ENCODE assay signal across 7 cellular contexts in genomic region chr1:157994704-157995540, GRCh38. TPM values are rescaled to one million over a fixed set of nuclear protein-coding genes. Genes with fewer than 3 reads are reported as not detected.
A peak's percentile ranks its signal among the peaks of the same experiment; 100 is the strongest.
DNase-seq lines count a peak whose midpoint lies in the region; TF ChIP-seq lines count a peak whose summit lies in the region.

No MANE protein-coding gene starts in this region.

- H3K36me3 Mint-ChIP-seq in IgD-negative memory B cell = peaks cover 2% of the 10 kb centered on the region
- no peaks in the 10 kb centered on the region for H3K36me3 Mint-ChIP-seq in activated CD4-positive, alpha-beta T cell treated with anti-CD3 and anti-CD28 coated beads, Interleukin-2, amount 10 ng/mL, durations not matched to agents 24 days and 14 days (ENCODE audit: low read depth)

- H3K36me3 ChIP-seq in tibial nerve = no peaks in the 10 kb centered on the region

- no peaks in the 10 kb centered on the region for H3K27me3 ChIP-seq in tibial nerve

- peak overlapping the region in 3 of 4 donors; percentile 9 to 70 (median 29) for H3K4me3 Mint-ChIP-seq in IgD-negative memory B cell
- no peak overlapping the region for H3K4me3 Mint-ChIP-seq in activated CD4-positive, alpha-beta T cell treated with anti-CD3 and anti-CD28 coated beads, Interleukin-2, amount 10 ng/mL, durations not matched to agents 24 days and 14 days

- peaks cover 0 to 64% (median 25%) of the 10 kb centered on the region in 4 donors for H3K4me1 ChIP-seq in tibial nerve

- TF ChIP-seq EP300 in tibial nerve (IDR thresholded peaks at IDR 0.05) = peak in 1 of 2 donors; percentile 32

- peak overlapping the region; percentile 94 to 96 for H3K4me3 ChIP-seq in cardiac fibroblast (replicated peaks in 1 of 2; ENCODE audit: low read depth in 2 of 2, low read length in 2 of 2)
- peak overlapping the region; percentile 74 to 91 (median 84) for H3K4me3 ChIP-seq in tibial nerve

- TF ChIP-seq CTCF in cardiac fibroblast (IDR thresholded peaks at IDR 0.05; ENCODE audit: low read depth, low read length) (no peak), tibial nerve (IDR thresholded peaks at IDR 0.05) (no peak)

- no peaks in the 10 kb centered on the region for H3K9me3 ChIP-seq in tibial nerve

- H3K9me3 Mint-ChIP-seq in IgD-negative memory B cell = no peaks in the 10 kb centered on the region
- H3K9me3 Mint-ChIP-seq in activated CD4-positive, alpha-beta T cell treated with anti-CD3 and anti-CD28 coated beads, Interleukin-2, amount 10 ng/mL, durations not matched to agents 24 days and 14 days = no peaks in the 10 kb centered on the region

- 16 to 20% methylated on average over 13 of the region's 13 CpGs for WGBS in tibial nerve, 2 donors

- H3K27me3 Mint-ChIP-seq in IgD-negative memory B cell = peaks cover 30% of the 10 kb centered on the region
- H3K27me3 Mint-ChIP-seq in activated CD4-positive, alpha-beta T cell treated with anti-CD3 and anti-CD28 coated beads, Interleukin-2, amount 10 ng/mL, durations not matched to agents 24 days and 14 days = peaks cover 40% of the 10 kb centered on the region

- TF ChIP-seq POLR2A in tibial nerve (IDR thresholded peaks at IDR 0.05) = no peak

- peak overlapping the region; percentile 81 to 97 (median 95) for H3K27ac ChIP-seq in tibial nerve

- H3K27ac Mint-ChIP-seq in IgD-negative memory B cell = no peak overlapping the region
- no peak overlapping the region for H3K27ac Mint-ChIP-seq in activated CD4-positive, alpha-beta T cell treated with anti-CD3 and anti-CD28 coated beads, Interleukin-2, amount 10 ng/mL, durations not matched to agents 24 days and 14 days

- peaks cover 0 to 9% (median 7%) of the 10 kb centered on the region in 3 donors for H3K4me1 Mint-ChIP-seq in IgD-negative memory B cell
- peaks cover 3% of the 10 kb centered on the region for H3K4me1 Mint-ChIP-seq in activated CD4-positive, alpha-beta T cell treated with anti-CD3 and anti-CD28 coated beads, Interleukin-2, amount 10 ng/mL, durations not matched to agents 24 days and 14 days

- DNase-seq in cardiac fibroblast (ENCODE audit: low read depth in 2 of 2) (peak in 1 of 2 donors; percentile 53), lung microvascular endothelial cell (ENCODE audit: low read depth in 2 of 2) (peak; percentile 18 to 36), tibial nerve (ENCODE audit: low spot score in 2 of 2) (no peak), DMS53 treated with DMSO at 0.1 percent for 48 hours (lab: John Stamatoyannopoulos, UW; ENCODE audit: unreplicated experiment) (no peak), NCI-H748 treated with DMSO at 0.1 percent for 48 hours (lab: John Stamatoyannopoulos, UW) (no peak)
- no peak for DNase-seq in activated CD4-positive, alpha-beta T cell treated with anti-CD3 and anti-CD28 coated beads, Interleukin-2, amount 10 ng/mL, durations not matched to agents 24 days and 14 days

- intact Hi-C loops in activated CD4-positive, alpha-beta T cell treated with anti-CD3 and anti-CD28 coated beads, Interleukin-2, amount 10 ng/mL, durations not matched to agents 24 days and 14 days (cut with micrococcal nuclease) = no loop called here

RNA-seq across cellular contexts. Expression of gene KIRREL1, which starts 1.5 kb away (rescaled TPM):
- not detected for polyA plus RNA-seq in IgD-negative memory B cell
- 14.9 and 16.8 TPM in 2 replicates for total RNA-seq in lung microvascular endothelial cell
- total RNA-seq in tibial nerve = 10 to 100 TPM; 47.1 to 60.6 (median 50.7) TPM
- total RNA-seq in activated CD4-positive, alpha-beta T cell treated with anti-CD3 and anti-CD28 coated beads, Interleukin-2, amount 10 ng/mL, durations not matched to agents 24 days and 14 days = 0.02 TPM in 1 of 2 replicates, not detected in the other

Comparison
In these comparisons a context has a peak if more than half of its experiments do, and no peak if none do; other contexts are left out.
1. DNase-seq: peak in lung microvascular endothelial cell (2 of 2); none in tibial nerve (0 of 2), activated CD4-positive, alpha-beta T cell treated with anti-CD3 and anti-CD28 coated beads, Interleukin-2, amount 10 ng/mL, durations not matched to agents 24 days and 14 days (single experiment), DMS53 treated with DMSO at 0.1 percent for 48 hours (single experiment) and NCI-H748 treated with DMSO at 0.1 percent for 48 hours (single experiment).
2. RNA of gene KIRREL1, which starts 1.5 kb away (total RNA-seq): 47.1 to 60.6 TPM in tibial nerve and 14.9 to 16.8 TPM in lung microvascular endothelial cell; 0.02 TPM in activated CD4-positive, alpha-beta T cell treated with anti-CD3 and anti-CD28 coated beads, Interleukin-2, amount 10 ng/mL, durations not matched to agents 24 days and 14 days; every median in the first group is over 10 times any median in the second.